In the genomic region with DNA sequence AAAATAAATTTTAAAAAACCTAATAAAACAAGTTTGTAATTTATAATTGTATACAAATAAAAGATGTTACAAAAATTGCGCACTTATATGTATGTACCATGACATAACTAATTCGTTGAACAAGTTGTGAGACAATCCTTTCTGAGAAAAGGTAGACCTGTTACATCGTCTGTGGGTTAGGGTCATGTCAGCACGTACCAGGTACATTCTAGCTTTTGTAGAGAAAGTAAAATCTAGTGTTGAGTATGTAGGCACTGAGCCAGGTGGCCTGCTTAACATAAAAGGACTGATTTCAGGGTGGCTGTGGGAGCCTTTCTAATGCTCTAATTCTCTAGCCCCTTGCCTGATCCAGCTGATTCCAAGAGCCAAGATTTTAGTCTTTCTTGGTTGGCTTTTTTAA, we compare ENCODE assay signal across 8 cellular contexts. TPM values are rescaled to one million over a fixed set of nuclear protein-coding genes. Genes with fewer than 3 reads are reported as not detected.
DNase-seq lines count a peak whose midpoint lies in the region; ATAC-seq and TF ChIP-seq lines count a peak whose summit lies in the region.

No MANE protein-coding gene starts in this region.

- TF ChIP-seq CTCF in GM12875 (IDR thresholded peaks at IDR 0.05; ENCODE audit: borderline replicate concordance, insufficient read depth, low read depth, low read length), result no peak
- no peak for TF ChIP-seq CTCF in endothelial cell (IDR thresholded peaks at IDR 0.05; ENCODE audit: unreplicated experiment)
- TF ChIP-seq CTCF in psoas muscle (IDR thresholded peaks at IDR 0.05), result no peak

- peak overlapping the region; percentile 97 for H3K27ac ChIP-seq in psoas muscle

- peaks cover 8 to 40% of the 10 kb centered on the region in 2 donors for H3K36me3 ChIP-seq in psoas muscle (ENCODE audit: insufficient read depth in 1 of 2, low read depth in 1 of 2)

- no peaks in the 10 kb centered on the region for H3K9me3 Mint-ChIP-seq in endothelial cell (ENCODE audit: unreplicated experiment)

- ATAC-seq in psoas muscle, result no peak
- ATAC-seq in GM19035 (IDR thresholded peaks at IDR 0.05; ENCODE audit: unreplicated experiment), result no peak
- ATAC-seq in HG03439 (IDR thresholded peaks at IDR 0.05; ENCODE audit: unreplicated experiment), result no peak
- no peak for ATAC-seq in GM21528 (IDR thresholded peaks at IDR 0.05; ENCODE audit: low FRiP score, unreplicated experiment)

- peaks cover 20% of the 10 kb centered on the region for H3K4me1 ChIP-seq in psoas muscle

- 49 to 55% (median 51%) methylated on average over 4 of the region's 4 CpGs for WGBS in psoas muscle, 3 donors

- H3K4me3 ChIP-seq in GM12875 (ENCODE audit: low read depth, low read length) (peak overlapping the region; percentile 59), psoas muscle (peak overlapping the region; percentile 82)

- no peaks in the 10 kb centered on the region for H3K27me3 ChIP-seq in psoas muscle (ENCODE audit: insufficient read depth in 3 of 3, low read length in 2 of 3)

- H3K27ac Mint-ChIP-seq in endothelial cell (ENCODE audit: unreplicated experiment), result peak overlapping the region; percentile 81

- H3K4me1 Mint-ChIP-seq in endothelial cell (ENCODE audit: unreplicated experiment), result peaks cover 25% of the 10 kb centered on the region

- no peaks in the 10 kb centered on the region for H3K9me3 ChIP-seq in psoas muscle

- peaks cover 12% of the 10 kb centered on the region for H3K36me3 Mint-ChIP-seq in endothelial cell (ENCODE audit: low read depth, unreplicated experiment)

- DNase-seq in RPMI8226 (peak; percentile 30), endothelial cell (ENCODE audit: low spot score) (no peak), psoas muscle (no peak), GDM1 (lab: John Stamatoyannopoulos, UW) (no peak)

- no peaks in the 10 kb centered on the region for H3K27me3 Mint-ChIP-seq in endothelial cell (ENCODE audit: unreplicated experiment)

- intact Hi-C loops in psoas muscle (cut with DNase I), result loop anchor here in 1 of 2 donors (10.0 kb wide), 1 partner anchor 625 kb away; the partner anchor contains the start of genes LRRC73, POLR1C and YIPF3

- H3K4me3 Mint-ChIP-seq in endothelial cell (ENCODE audit: unreplicated experiment), result peak overlapping the region; percentile 93

RNA-seq across cellular contexts. Expression of gene RPL7L1, which starts 10.4 kb away (rescaled TPM):
- total RNA-seq in endothelial cell (ENCODE audit: unreplicated experiment) (58.1 TPM), psoas muscle (10 to 100 TPM; 50.7 to 70.4 (median 62.9) TPM)
- polyA plus RNA-seq in psoas muscle, result 100 to 1,000 TPM in 1 of 3 donors, 10 to 100 TPM in 2; 35.5 to 107 (median 90.6) TPM

RNA-seq across cellular contexts. Expression of gene PTCRA, which starts 26.0 kb away (rescaled TPM):
- total RNA-seq in endothelial cell (ENCODE audit: unreplicated experiment) (not detected), psoas muscle (not detected)
- polyA plus RNA-seq in psoas muscle, result under 1 TPM in 1 of 3 donors, not detected in 2; 0.09 TPM

RNA-seq across cellular contexts. Expression of gene CNPY3, which starts 39.5 kb away (rescaled TPM):
- total RNA-seq in endothelial cell (ENCODE audit: unreplicated experiment) (106 TPM), psoas muscle (10 to 100 TPM in 2 of 4 donors, 1 to 10 TPM in 2; 6.8 to 11.9 (median 9.5) TPM)
- polyA plus RNA-seq in psoas muscle, result 10 to 100 TPM in 2 of 3 donors, 1 to 10 TPM in 1; 5.7 to 13.7 (median 10.8) TPM
